Comparison of ENCODE assay signal across 17 cellular contexts in the genomic region with DNA sequence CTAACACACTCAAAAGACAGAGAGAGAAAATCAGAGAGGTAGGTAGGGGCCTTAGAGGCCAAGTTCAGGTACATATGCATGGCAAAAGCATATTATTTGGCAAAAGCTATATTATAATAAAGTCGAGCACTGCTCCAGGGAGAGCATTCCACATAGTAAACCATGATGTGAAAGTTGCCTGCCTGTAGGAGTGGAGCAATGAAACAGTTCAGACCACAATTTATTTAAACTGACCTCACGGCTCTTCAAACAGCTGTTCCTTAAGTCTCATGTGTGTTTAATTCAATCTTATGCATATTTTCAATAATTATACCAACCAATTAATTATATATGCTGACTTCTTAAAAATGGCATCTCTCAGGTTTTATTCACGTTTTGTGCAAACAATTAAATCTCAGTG. TPM values are rescaled to one million over a fixed set of nuclear protein-coding genes. Genes with fewer than 3 reads are reported as not detected.
A peak's percentile ranks its signal among the peaks of the same experiment; 100 is the strongest.
DNase-seq lines count a peak whose midpoint lies in the region; ATAC-seq, FAIRE-seq and TF ChIP-seq lines count a peak whose summit lies in the region.
"Had no signal": no experiment of that assay in that cellular context is flagged by ENCODE, and none has a peak within 500 bp of the region (broad histone marks: within the 10 kb centered on the region; RNA-seq: fewer than 3 reads in every experiment).

No MANE protein-coding gene starts in this region.

- H3K9me3 ChIP-seq in GM12878 (replicated peaks; ENCODE audit: control insufficient read depth, insufficient read depth, low read length): no peaks in the 10 kb centered on the region
- no peaks in the 10 kb centered on the region for H3K9me3 ChIP-seq in trophoblast cell (ENCODE audit: insufficient read depth, low read depth, low read length)
- H3K9me3 ChIP-seq: mucosa of descending colon had no signal

- no TSS peak for BruUV-seq in GM12878 (replicated peaks; lab: Mats Ljungman, UMichigan)

- H2BK120ac ChIP-seq in trophoblast cell (ENCODE audit: insufficient read depth, low read length, poor library complexity): no peak overlapping the region

- H3K9ac ChIP-seq in GM12878 (ENCODE audit: control insufficient read depth, insufficient read depth, low read length) (no peak overlapping the region), trophoblast cell (ENCODE audit: low read length) (no peak overlapping the region)
- H3K9ac ChIP-seq: KMS-11, parathyroid adenoma had no signal

- H3K27me3 ChIP-seq in GM12878 (replicated peaks in 1 of 2; ENCODE audit: control insufficient read depth in 2 of 2, insufficient read depth in 2 of 2, low read length in 1 of 2) (no peaks in the 10 kb centered on the region), trophoblast cell (ENCODE audit: insufficient read depth, low read length) (no peaks in the 10 kb centered on the region)

- H3K27me3 Mint-ChIP-seq in activated T-cell treated with anti-CD3 and anti-CD28 coated beads, Interleukin-2, amount 50 U/mL, for 72 hours (ENCODE audit: low read depth): no peaks in the 10 kb centered on the region
- H3K27me3 Mint-ChIP-seq: stimulated activated memory B cell treated with anti-CD40 and anti-IgM and Interleukin-4, amounts not matched to agents 10 μg/mL and 1 μg/mL and 100 μg/mL, for 72 hours had no signal

- POLR2A ChIA-PET in GM12878 (lab: Charles Lee): interaction anchor here (0.6 kb wide), 2 partner anchors 308 to 326 kb away, joined by 3 read pairs; no protein-coding TSS in a partner anchor

- H3K36me3 ChIP-seq in GM12878 (ENCODE audit: control insufficient read depth in 2 of 2, insufficient read depth in 2 of 2, low read length in 1 of 2): no peaks in the 10 kb centered on the region; a peak in 1 of 4 replicates
- H3K36me3 ChIP-seq in trophoblast cell (ENCODE audit: control insufficient read depth in 1 of 2, insufficient read depth in 2 of 2, low read length in 2 of 2): peaks cover 0 to 2% of the 10 kb centered on the region in 2 experiments

- TF ChIP-seq RAD21 in GM12878 (IDR thresholded peaks at IDR 0.05; ENCODE audit: insufficient read depth, low read depth, low read length): no peak

- TF ChIP-seq EP300 in GM12878 (IDR thresholded peaks at IDR 0.05; ENCODE audit: borderline replicate concordance in 1 of 2, control insufficient read depth in 1 of 2, low read depth in 2 of 2, low read length in 2 of 2): no peak

- H3K9me3 Mint-ChIP-seq in activated T-cell treated with anti-CD3 and anti-CD28 coated beads, Interleukin-2, amount 50 U/mL, for 72 hours: no peaks in the 10 kb centered on the region
- H3K9me3 Mint-ChIP-seq in stimulated activated effector memory CD8-positive, alpha-beta T cell treated with anti-CD3 and anti-CD28 coated beads, Interleukin-12 subunit alpha, Interleukin-12 subunit beta, amount 100 ng/mL, for 72 hours: no peaks in the 10 kb centered on the region
- H3K9me3 Mint-ChIP-seq: stimulated activated memory B cell treated with anti-CD40 and anti-IgM and Interleukin-4, amounts not matched to agents 10 μg/mL and 1 μg/mL and 100 μg/mL, for 72 hours had no signal

- no peak overlapping the region for H4K12ac ChIP-seq in trophoblast cell (ENCODE audit: low read depth, low read length)

- H3K4me3 ChIP-seq in GM12878 (no peak overlapping the region), trophoblast cell (ENCODE audit: low read depth, low read length) (no peak overlapping the region)
- H3K4me3 ChIP-seq: mucosa of descending colon had no signal

- CTCF ChIA-PET in GM12878 (lab: Yijun Ruan, JAX): no interaction called here

- H3K79me1 ChIP-seq in trophoblast cell (ENCODE audit: low read length): peaks cover 4% of the 10 kb centered on the region

- no peak overlapping the region for H3K14ac ChIP-seq in trophoblast cell (ENCODE audit: low read length)

- H3K4me1 ChIP-seq in GM12878 (ENCODE audit: control insufficient read depth, insufficient read depth, low read length) (peaks cover 19% of the 10 kb centered on the region), trophoblast cell (ENCODE audit: control insufficient read depth in 1 of 2, insufficient read depth in 2 of 2, low read length in 2 of 2) (no peaks in the 10 kb centered on the region)
- H3K4me1 ChIP-seq: parathyroid adenoma had no signal

- H3K4me2 ChIP-seq in GM12878 (ENCODE audit: control insufficient read depth, insufficient read depth): 0 out of 2 replicates have a peak overlapping the region, but pooled peaks have one; percentile 11
- H3K4me2 ChIP-seq in trophoblast cell (ENCODE audit: low read length): no peak overlapping the region
- H3K4me2 ChIP-seq: KMS-11 had no signal

- intact Hi-C loops in GM12878 (cut with micrococcal nuclease; ENCODE audit: unreplicated experiment): no loop called here

- H3K4me1 Mint-ChIP-seq in activated T-cell treated with anti-CD3 and anti-CD28 coated beads, Interleukin-2, amount 50 U/mL, for 72 hours (ENCODE audit: low read depth): peaks cover 71% of the 10 kb centered on the region
- H3K4me1 Mint-ChIP-seq in stimulated activated effector memory CD8-positive, alpha-beta T cell treated with anti-CD3 and anti-CD28 coated beads, Interleukin-12 subunit alpha, Interleukin-12 subunit beta, amount 100 ng/mL, for 72 hours: peaks cover 38% of the 10 kb centered on the region

- in situ Hi-C loops in GM12878 (cut with MboI): loop anchor here (25.0 kb wide), 1 partner anchor 1824 kb away; no protein-coding TSS in a partner anchor

- H3K79me2 ChIP-seq in GM12878 (ENCODE audit: control insufficient read depth, insufficient read depth, low read length): peaks cover 62% of the 10 kb centered on the region
- H3K79me2 ChIP-seq in trophoblast cell (ENCODE audit: control insufficient read depth, insufficient read depth, low read length, poor library complexity): peaks cover 4% of the 10 kb centered on the region

- no peaks in the 10 kb centered on the region for H4K20me1 ChIP-seq in GM12878 (ENCODE audit: control insufficient read depth, insufficient read depth)

- no peak overlapping the region for H2BK5ac ChIP-seq in trophoblast cell (ENCODE audit: low read depth, low read length, poor library complexity)

- H2BK12ac ChIP-seq in trophoblast cell (ENCODE audit: low read length): no peak overlapping the region

- H3K4ac ChIP-seq in trophoblast cell (ENCODE audit: low read depth, low read length): no peak overlapping the region

- no peak overlapping the region for H2AFZ ChIP-seq in GM12878 (ENCODE audit: control insufficient read depth, low read depth, low read length)
- no peak overlapping the region for H2AFZ ChIP-seq in trophoblast cell (ENCODE audit: insufficient read depth, low read length, poor library complexity)
- H2AFZ ChIP-seq: parathyroid adenoma had no signal

- H2AK5ac ChIP-seq in trophoblast cell (ENCODE audit: low read length): no peak overlapping the region

- H3K27ac Mint-ChIP-seq in activated T-cell treated with anti-CD3 and anti-CD28 coated beads, Interleukin-2, amount 50 U/mL, for 72 hours: peak overlapping the region; percentile 16
- peak overlapping the region; percentile 17 for H3K27ac Mint-ChIP-seq in stimulated activated effector memory CD8-positive, alpha-beta T cell treated with anti-CD3 and anti-CD28 coated beads, Interleukin-12 subunit alpha, Interleukin-12 subunit beta, amount 100 ng/mL, for 72 hours

- H3K18ac ChIP-seq in trophoblast cell (ENCODE audit: low read length): no peak overlapping the region

- TF ChIP-seq CTCF in GM12878 (IDR thresholded peaks at IDR 0.05 in 2 of 3, conservative IDR thresholded peaks at IDR 0.05 in 1 of 3; ENCODE audit: control insufficient read depth in 2 of 3, extremely low read depth in 1 of 3, insufficient read depth in 1 of 3, low read depth in 3 of 3, low read length in 3 of 3): no peak

- H3K23ac ChIP-seq in trophoblast cell (ENCODE audit: low read length): no peak overlapping the region

- no peak for TF ChIP-seq POLR2A in GM12878 (IDR thresholded peaks at IDR 0.05; ENCODE audit: low read depth, low read length)

- WGBS in GM12878 (ENCODE audit: insufficient coverage, insufficient replicate concordance, low lambda C conversion rate, missing lambda C conversion rate): 94% methylated on average over 3 of the region's 3 CpGs
- WGBS in trophoblast cell (ENCODE audit: extremely low coverage, insufficient coverage, insufficient read length): no CpG with 5 or more reads among the region's 3 CpGs

- RAD21 ChIA-PET in GM12878 (lab: Charles Lee; ENCODE audit: unreplicated experiment): interaction anchor here (1.2 kb wide), 1 partner anchor 9 kb away, joined by 5 read pairs; no protein-coding TSS in a partner anchor

- H3K4me3 Mint-ChIP-seq in activated T-cell treated with anti-CD3 and anti-CD28 coated beads, Interleukin-2, amount 50 U/mL, for 72 hours: peak overlapping the region; percentile 48 to 100
- H3K4me3 Mint-ChIP-seq in stimulated activated effector memory CD8-positive, alpha-beta T cell treated with anti-CD3 and anti-CD28 coated beads, Interleukin-12 subunit alpha, Interleukin-12 subunit beta, amount 100 ng/mL, for 72 hours: no peak overlapping the region
- H3K4me3 Mint-ChIP-seq: stimulated activated memory B cell treated with anti-CD40 and anti-IgM and Interleukin-4, amounts not matched to agents 10 μg/mL and 1 μg/mL and 100 μg/mL, for 72 hours had no signal

- peaks cover 8 to 28% of the 10 kb centered on the region in 2 donors for H3K36me3 Mint-ChIP-seq in activated T-cell treated with anti-CD3 and anti-CD28 coated beads, Interleukin-2, amount 50 U/mL, for 72 hours (ENCODE audit: insufficient read depth in 2 of 2)
- H3K36me3 Mint-ChIP-seq in stimulated activated effector memory CD8-positive, alpha-beta T cell treated with anti-CD3 and anti-CD28 coated beads, Interleukin-12 subunit alpha, Interleukin-12 subunit beta, amount 100 ng/mL, for 72 hours: peaks cover 57% of the 10 kb centered on the region

- no peak for ATAC-seq in activated T-cell treated with anti-CD3 and anti-CD28 coated beads, Interleukin-2, amount 50 U/mL, for 72 hours (replicated peaks in 1 of 2)
- ATAC-seq in GM12878 (no peak), GM21526 (IDR thresholded peaks at IDR 0.05; ENCODE audit: low FRiP score, unreplicated experiment) (no peak), GM18498 (IDR thresholded peaks at IDR 0.05; ENCODE audit: unreplicated experiment) (no peak)
- ATAC-seq in stimulated activated effector memory CD8-positive, alpha-beta T cell treated with anti-CD3 and anti-CD28 coated beads, Interleukin-12 subunit alpha, Interleukin-12 subunit beta, amount 100 ng/mL, for 72 hours: no peak
- ATAC-seq: left colon; mucosa of descending colon; stimulated activated memory B cell treated with anti-CD40 and anti-IgM and Interleukin-4, amounts not matched to agents 10 μg/mL and 1 μg/mL and 100 μg/mL, for 72 hours had no signal

- H3K27ac ChIP-seq in GM12878 (ENCODE audit: control insufficient read depth, insufficient read depth) (no peak overlapping the region), trophoblast cell (ENCODE audit: low read depth, low read length) (no peak overlapping the region)
- H3K27ac ChIP-seq: KMS-11, parathyroid adenoma had no signal

- no peak for FAIRE-seq in GM12878 (lab: Jason Lieb, UNC)

- SMC1A ChIA-PET in GM12878 (lab: Charles Lee; ENCODE audit: uncharacterized antibody, unreplicated experiment): interaction anchor here (0.7 to 5.6 kb wide), 6 partner anchors 11 to 253 kb away, joined by 3 to 34 read pairs (median 4); a partner anchor contains a TSS

- H4K91ac ChIP-seq in trophoblast cell (ENCODE audit: low read depth, low read length): no peak overlapping the region

- no peak overlapping the region for H4K8ac ChIP-seq in trophoblast cell (ENCODE audit: low read depth, low read length)

- no peak for DNase-seq in activated T-cell treated with anti-CD3 and anti-CD28 coated beads, Interleukin-2, amount 50 U/mL, for 72 hours
- DNase-seq in activated T-cell treated with anti-CD3 and anti-CD28 coated beads for 4 hours: no peak
- peak; percentile 18 for DNase-seq in NAMALWA (ENCODE audit: low spot score)
- no peak for DNase-seq in GM12878 (ENCODE audit: low read depth, low spot score)
- no peak for DNase-seq in stimulated activated effector memory CD8-positive, alpha-beta T cell treated with anti-CD3 and anti-CD28 coated beads, Interleukin-12 subunit alpha, Interleukin-12 subunit beta, amount 100 ng/mL, for 72 hours (ENCODE audit: low spot score in 2 of 2)
- no peak for DNase-seq in trophoblast cell
- DNase-seq: activated naive CD4-positive, alpha-beta T cell treated with Interleukin-2 at 50 U/mL for 16 hours; effector CD4-positive, alpha-beta T cell; left colon; mucosa of descending colon; NCI-H1417 treated with DMSO at 0.1 percent for 48 hours; SIG-M5 had no signal

RNA-seq across cellular contexts. Expression of a gene that starts 3.3 kb away (rescaled TPM):
- total RNA-seq in activated T-cell treated with anti-CD3 and anti-CD28 coated beads, Interleukin-2, amount 50 U/mL, for 72 hours: 100 to 1,000 TPM; 111 to 134 TPM
- 82.4 and 87.6 TPM in 2 replicates for total RNA-seq in GM12878 (2013; cell fraction: nucleolus; rRNA removed)
- total RNA-seq in GM12878 (2014; rRNA removed) (44.0 and 44.2 TPM in 2 replicates), GM12878 (2014; rRNA removed; fragmentation: Illumina TruSeq; extraction: Trizol) (66.9 and 68.1 TPM in 2 replicates), GM12878 (2021) (40.5 and 41.1 TPM in 2 replicates)
- polyA plus RNA-seq in GM12878 (2011; ENCODE audit: low read depth): 21.1 TPM
- polyA plus RNA-seq in GM12878 (2011; rRNA removed) (26.8 and 32.5 TPM in 2 replicates), GM12878 (2014; fragmentation: Illumina TruSeq; extraction: Trizol) (67.8 and 78.8 TPM in 2 replicates), GM12878 (2014; fragmentation: Nextera tagmentation; extraction: Ambion mirVana) (10 to 100 TPM; 24.1 to 30.0 TPM), GM12878 (2014; rRNA removed) (17.6 and 22.5 TPM in 2 replicates), GM12878 (2016; fragmentation: Nextera tagmentation; extraction: Ambion mirVana) (10 to 100 TPM; 39.5 to 41.2 TPM)
- polyA plus RNA-seq in GM12878 (2011; cell fraction: cytosol; rRNA removed): 21.5 and 22.4 TPM in 2 replicates
- polyA plus RNA-seq in GM12878 (2011; cell fraction: nucleus; rRNA removed): 44.8 and 46.7 TPM in 2 replicates
- polyA plus RNA-seq in GM12878 (2012): 27.0 and 39.7 TPM in 2 replicates
- polyA minus RNA-seq in GM12878 (2011; rRNA and poly(A)+ RNA removed): 51.4 and 70.7 TPM in 2 replicates
- 31.9 and 47.0 TPM in 2 replicates for polyA minus RNA-seq in GM12878 (2011; cell fraction: cytosol; rRNA and poly(A)+ RNA removed)
- polyA minus RNA-seq in GM12878 (2011; cell fraction: nucleus; rRNA and poly(A)+ RNA removed): 23.0 and 29.6 TPM in 2 replicates
- polyA plus RNA-seq in trophoblast cell (2013): 108 and 109 TPM in 2 replicates

RNA-seq across cellular contexts. Expression of a gene that starts 43.9 kb away (rescaled TPM):
- total RNA-seq in activated T-cell treated with anti-CD3 and anti-CD28 coated beads, Interleukin-2, amount 50 U/mL, for 72 hours: not detected
- total RNA-seq in GM12878 (2013; cell fraction: nucleolus; rRNA removed): not detected in 2 replicates
- under 0.01 and 0.05 TPM in 2 replicates for total RNA-seq in GM12878 (2014; rRNA removed)
- total RNA-seq in GM12878 (2014; rRNA removed; fragmentation: Illumina TruSeq; extraction: Trizol): 0.04 and 0.05 TPM in 2 replicates
- 0.08 and 0.11 TPM in 2 replicates for total RNA-seq in GM12878 (2021)
- polyA plus RNA-seq in GM12878 (2011; ENCODE audit: low read depth): 0.04 TPM
- polyA plus RNA-seq in GM12878 (2011; rRNA removed): 0.01 TPM in 1 of 2 replicates, not detected in the other
- not detected in 2 replicates for polyA plus RNA-seq in GM12878 (2011; cell fraction: cytosol; rRNA removed)
- not detected in 2 replicates for polyA plus RNA-seq in GM12878 (2011; cell fraction: nucleus; rRNA removed)
- polyA plus RNA-seq in GM12878 (2012): 0.09 and 0.11 TPM in 2 replicates
- polyA plus RNA-seq in GM12878 (2014; fragmentation: Illumina TruSeq; extraction: Trizol): 0.01 and 0.05 TPM in 2 replicates
- under 1 TPM; 0.08 to 0.13 TPM for polyA plus RNA-seq in GM12878 (2014; fragmentation: Nextera tagmentation; extraction: Ambion mirVana)
- 0.01 and 0.04 TPM in 2 replicates for polyA plus RNA-seq in GM12878 (2014; rRNA removed)
- under 1 TPM; 0.03 to 0.09 TPM for polyA plus RNA-seq in GM12878 (2016; fragmentation: Nextera tagmentation; extraction: Ambion mirVana)
- polyA minus RNA-seq in GM12878 (2011; rRNA and poly(A)+ RNA removed): not detected in 2 replicates
- polyA minus RNA-seq in GM12878 (2011; cell fraction: cytosol; rRNA and poly(A)+ RNA removed): not detected in 2 replicates
- 0.12 TPM in 1 of 2 replicates, not detected in the other for polyA minus RNA-seq in GM12878 (2011; cell fraction: nucleus; rRNA and poly(A)+ RNA removed)
- polyA plus RNA-seq in trophoblast cell (2013): 0.71 and 0.79 TPM in 2 replicates
